In genomic region chr19:27861411-27861975, GRCh38 we compare ENCODE assay signal across 19 cellular contexts.
"Had no signal": no experiment of that assay in that cellular context is flagged by ENCODE, and none has a peak within 500 bp of the region (broad histone marks: within the 10 kb centered on the region; RNA-seq: fewer than 3 reads in every experiment).

No MANE protein-coding gene starts in this region.

- DNase-seq: hypothalamus; immature natural killer cell; left ventricle myocardium inferior; midbrain; mucosa of descending colon; naive thymus-derived CD8-positive, alpha-beta T cell; nucleus accumbens; pancreas; posterior cingulate gyrus; retina; right cardiac atrium; stimulated activated CD4-positive, alpha-beta T cell treated with anti-CD3 and anti-CD28 coated beads, Interleukin-12 subunit alpha, Interleukin-12 subunit beta, amount 100 ng/mL, for 4 hours; stimulated activated CD4-positive, alpha-beta T cell treated with anti-CD3 and anti-CD28 coated beads, Interleukin-15, amount 100 ng/mL, for 24 hours; stimulated activated CD4-positive, alpha-beta T cell treated with anti-CD3 and anti-CD28 coated beads, Interleukin-2, amount 100 ng/mL, for 24 hours; stimulated activated CD4-positive, alpha-beta T cell treated with anti-CD3 and anti-CD28 coated beads, Interleukin-4, amount 100 ng/mL, for 1 hour; stimulated activated naive CD4-positive, alpha-beta T cell treated with Interleukin-2 at 50 U/mL for 16 hours; stimulated activated naive CD8-positive, alpha-beta T cell treated with anti-CD3 and anti-CD28 coated beads, Interleukin-15, amount 100 ng/mL, for 72 hours; substantia nigra had no signal

- ATAC-seq: mucosa of descending colon; naive thymus-derived CD8-positive, alpha-beta T cell; pancreas; right cardiac atrium; sciatic nerve; stimulated activated naive CD8-positive, alpha-beta T cell treated with anti-CD3 and anti-CD28 coated beads, Interleukin-15, amount 100 ng/mL, for 72 hours had no signal
